ENCODE assay signal across 22 cellular contexts in the genomic region with DNA sequence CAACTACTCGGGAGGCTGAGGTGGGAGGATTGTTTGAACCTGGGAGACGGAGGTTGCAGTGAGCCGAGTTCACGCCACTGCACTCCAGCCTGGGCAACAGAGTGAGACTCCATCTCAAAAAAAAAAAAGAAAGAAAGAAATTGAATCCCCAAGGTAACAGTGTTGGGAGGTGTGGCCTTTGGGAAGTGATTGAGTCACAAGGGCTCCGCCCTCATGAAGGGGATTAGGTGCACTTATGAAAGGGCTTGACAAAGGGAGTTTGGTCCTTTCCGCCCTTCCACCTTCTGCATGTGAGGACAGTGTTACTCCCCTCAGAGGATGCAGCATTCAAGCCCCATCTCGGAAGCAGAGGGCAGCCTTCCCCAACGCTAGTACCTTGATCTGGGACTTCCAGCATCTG. TPM values are rescaled to one million over a fixed set of nuclear protein-coding genes. Genes with fewer than 3 reads are reported as not detected.
DNase-seq lines count a peak whose midpoint lies in the region; ATAC-seq, FAIRE-seq and TF ChIP-seq lines count a peak whose summit lies in the region.
"Had no signal": no experiment of that assay in that cellular context is flagged by ENCODE, and none has a peak within 500 bp of the region (broad histone marks: within the 10 kb centered on the region; RNA-seq: fewer than 3 reads in every experiment).

No MANE protein-coding gene starts in this region.

- intact Hi-C loops in left lung (cut with DNase I) = no loop called here

- TF ChIP-seq CTCF in bronchial epithelial cell (IDR thresholded peaks at IDR 0.05; ENCODE audit: insufficient read depth, low read length, severe bottlenecking) (no peak), left lung (IDR thresholded peaks at IDR 0.05) (no peak)

- H3K36me3 ChIP-seq in bronchial epithelial cell (ENCODE audit: control insufficient read depth, insufficient read depth, low read length) (no peaks in the 10 kb centered on the region), left lung (peaks cover 0 to 4% of the 10 kb centered on the region in 2 donors), trophoblast cell (ENCODE audit: control insufficient read depth in 1 of 2, insufficient read depth in 2 of 2, low read length in 2 of 2) (peaks cover 18 to 24% of the 10 kb centered on the region in 2 experiments)
- H3K36me3 ChIP-seq: BE2C had no signal

- H3K4me1 ChIP-seq in left lung = peaks cover 5 to 20% of the 10 kb centered on the region in 2 donors
- H3K4me1 ChIP-seq in trophoblast cell (ENCODE audit: control insufficient read depth in 1 of 2, insufficient read depth in 2 of 2, low read length in 2 of 2) = peaks cover 4% of the 10 kb centered on the region in 2 experiments
- H3K4me1 ChIP-seq: HAP-1 had no signal

- H3K14ac ChIP-seq in trophoblast cell (ENCODE audit: low read length) = no peak overlapping the region

- H2BK12ac ChIP-seq in trophoblast cell (ENCODE audit: low read length) = no peak overlapping the region

- no peak overlapping the region for H2BK120ac ChIP-seq in trophoblast cell (ENCODE audit: insufficient read depth, low read length, poor library complexity)

- peaks cover 2% of the 10 kb centered on the region for H3K79me1 ChIP-seq in trophoblast cell (ENCODE audit: low read length)

- H3K9me3 ChIP-seq in left lung = no peaks in the 10 kb centered on the region
- peaks cover 1% of the 10 kb centered on the region for H3K9me3 ChIP-seq in trophoblast cell (ENCODE audit: insufficient read depth, low read depth, low read length)
- H3K9me3 ChIP-seq: BE2C; BLaER1 treated with 17β-estradiol and CSF1 and Interleukin-3, amounts not matched to agents 10 nM and 100 nM; HAP-1 had no signal

- ATAC-seq in left lung (peak; percentile 18), HG03159 (IDR thresholded peaks at IDR 0.05; ENCODE audit: unreplicated experiment) (no peak), HG03280 (IDR thresholded peaks at IDR 0.05; ENCODE audit: unreplicated experiment) (no peak)
- ATAC-seq: GM23338 had no signal

- H3K27me3 ChIP-seq in bronchial epithelial cell (ENCODE audit: control insufficient read depth, insufficient read depth, low read length) (no peaks in the 10 kb centered on the region), left lung (no peaks in the 10 kb centered on the region), trophoblast cell (ENCODE audit: insufficient read depth, low read length) (no peaks in the 10 kb centered on the region)
- H3K27me3 ChIP-seq: BE2C; BLaER1 treated with 17β-estradiol and CSF1 and Interleukin-3, amounts not matched to agents 10 nM and 100 nM had no signal

- H2AK5ac ChIP-seq in trophoblast cell (ENCODE audit: low read length) = no peak overlapping the region

- H3K4me3 ChIP-seq in bronchial epithelial cell (ENCODE audit: low read depth, low read length) = no peak overlapping the region
- no peak overlapping the region for H3K4me3 ChIP-seq in left lung
- no peak overlapping the region for H3K4me3 ChIP-seq in trophoblast cell (ENCODE audit: low read depth, low read length)
- H3K4me3 ChIP-seq: BLaER1 treated with 17β-estradiol and CSF1 and Interleukin-3, amounts not matched to agents 10 nM and 100 nM; GM23338; HAP-1 had no signal

- H3K4me2 ChIP-seq in trophoblast cell (ENCODE audit: low read length) = no peak overlapping the region
- H3K4me2 ChIP-seq: GM23338 had no signal

- H4K8ac ChIP-seq in trophoblast cell (ENCODE audit: low read depth, low read length) = no peak overlapping the region

- H3K27ac ChIP-seq in left lung = no peak overlapping the region
- no peak overlapping the region for H3K27ac ChIP-seq in trophoblast cell (ENCODE audit: low read depth, low read length)
- H3K27ac ChIP-seq: 22Rv1 had no signal

- no peak for FAIRE-seq in bronchial epithelial cell (lab: Jason Lieb, UNC)
- FAIRE-seq: A204.1, D721Med, GM18507 had no signal

- H3K79me2 ChIP-seq in trophoblast cell (ENCODE audit: control insufficient read depth, insufficient read depth, low read length, poor library complexity) = no peaks in the 10 kb centered on the region

- no CpG with 5 or more reads among the region's 8 CpGs for WGBS in trophoblast cell (ENCODE audit: extremely low coverage, insufficient coverage, insufficient read length)

- DNase-seq in NCI-H82 (lab: John Stamatoyannopoulos, UW) (peak; percentile 18), NCI-H82 treated with DMSO at 0.1 percent for 48 hours (lab: John Stamatoyannopoulos, UW; ENCODE audit: unreplicated experiment) (no peak), bronchial epithelial cell (ENCODE audit: low read depth) (peak; percentile 23), left lung (no peak), trophoblast cell (no peak)
- DNase-seq: AML-193; BE2C; CD4-positive, alpha-beta T cell; CD8-positive, alpha-beta memory T cell; DMS 273 treated with DMSO at 0.1 percent for 48 hours; DMS79; EL; GDM1 had no signal

- no peak overlapping the region for H3K18ac ChIP-seq in trophoblast cell (ENCODE audit: low read length)

- H2BK5ac ChIP-seq in trophoblast cell (ENCODE audit: low read depth, low read length, poor library complexity) = no peak overlapping the region

- no peak overlapping the region for H3K23ac ChIP-seq in trophoblast cell (ENCODE audit: low read length)

- no peak overlapping the region for H3K9ac ChIP-seq in trophoblast cell (ENCODE audit: low read length)

- no peak overlapping the region for H3K4ac ChIP-seq in trophoblast cell (ENCODE audit: low read depth, low read length)

- H2AFZ ChIP-seq in trophoblast cell (ENCODE audit: insufficient read depth, low read length, poor library complexity) = no peak overlapping the region
- H2AFZ ChIP-seq: GM23338 had no signal

- no peak overlapping the region for H4K12ac ChIP-seq in trophoblast cell (ENCODE audit: low read depth, low read length)

- no peak overlapping the region for H4K91ac ChIP-seq in trophoblast cell (ENCODE audit: low read depth, low read length)

RNA-seq across cellular contexts. Expression of gene POC1A, which starts 21.3 kb away (rescaled TPM):
- total RNA-seq in bronchial epithelial cell = 1.8 and 3.3 TPM in 2 replicates
- total RNA-seq in left lung = 1 to 10 TPM; 5.3 to 7.6 TPM
- 10.5 and 10.7 TPM in 2 replicates for polyA plus RNA-seq in trophoblast cell (2013)

Comparison
In these comparisons a context has a peak if more than half of its experiments do, and no peak if none do; other contexts are left out.
1. DNase-seq: peak in NCI-H82 (single experiment) and bronchial epithelial cell (single experiment); none in NCI-H82 treated with DMSO at 0.1 percent for 48 hours (single experiment), left lung (0 of 2) and trophoblast cell (0 of 2).